In the genomic region with DNA sequence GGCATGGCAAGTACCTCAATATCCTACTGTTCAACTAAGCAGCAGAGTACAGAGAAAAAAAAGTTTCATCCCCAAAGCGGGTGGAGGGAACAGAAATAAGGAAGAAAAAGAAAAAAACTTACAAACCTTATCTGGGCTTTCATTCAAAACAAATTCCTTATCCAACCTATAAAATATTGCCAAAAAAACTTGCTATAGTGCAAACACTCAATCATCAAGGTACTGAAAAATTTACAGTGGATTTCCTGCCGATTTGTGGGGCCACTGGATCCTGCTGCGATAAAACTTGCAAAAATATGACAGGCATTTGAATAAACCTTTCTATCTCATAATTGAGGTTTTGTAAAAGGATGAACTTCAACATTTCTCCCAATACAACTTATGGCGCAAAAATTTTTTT, we compare ENCODE assay signal across 27 cellular contexts.
"Had no signal": no experiment of that assay in that cellular context is flagged by ENCODE, and none has a peak within 500 bp of the region (broad histone marks: within the 10 kb centered on the region; RNA-seq: fewer than 3 reads in every experiment).

No MANE protein-coding gene starts in this region.

- ATAC-seq: naive thymus-derived CD8-positive, alpha-beta T cell; natural killer cell treated with Interleukin-12 subunit alpha and Interleukin-12 subunit beta and Interleukin-15 and Interleukin-18, amount 100 ng/mL, for 72 hours; pancreas; stimulated activated memory B cell treated with anti-CD40 and anti-IgM and Interleukin-4, amounts not matched to agents 10 μg/mL and 1 μg/mL and 100 μg/mL, for 72 hours; stimulated activated naive CD8-positive, alpha-beta T cell treated with anti-CD3 and anti-CD28 coated beads, Interleukin-15, amount 100 ng/mL, for 72 hours; stimulated activated naive CD8-positive, alpha-beta T cell treated with anti-CD3 and anti-CD28 coated beads, Interleukin-15, Interleukin-2, amounts not matched to agents 100 U/mL and 50 U/mL, for 24 hours; upper lobe of right lung had no signal

- H3K4me1 Mint-ChIP-seq: naive thymus-derived CD8-positive, alpha-beta T cell; stimulated activated memory B cell treated with anti-CD40 and anti-IgM and Interleukin-4, amounts not matched to agents 10 μg/mL and 1 μg/mL and 100 μg/mL, for 72 hours; stimulated activated naive CD8-positive, alpha-beta T cell treated with anti-CD3 and anti-CD28 coated beads, Interleukin-15, amount 100 ng/mL, for 72 hours had no signal

- FAIRE-seq: pancreas had no signal

- H3K9me3 ChIP-seq: neutrophil, pancreas, prostate gland, right lobe of liver, suprapubic skin, testis, tibial artery, transverse colon, upper lobe of right lung, uterus had no signal

- H3K4me3 ChIP-seq: pancreas, prostate gland, right lobe of liver, skin epidermis, smooth muscle cell, spleen, suprapubic skin, testis, tibial artery, transverse colon, upper lobe of right lung, uterus had no signal

- H3K4me1 ChIP-seq: pancreas, prostate gland, right lobe of liver, testis, tibial artery, transverse colon, upper lobe of right lung, uterus had no signal

- H3K27me3 ChIP-seq: neutrophil, pancreas, right lobe of liver, spleen, suprapubic skin, testis, tibial artery, transverse colon, upper lobe of right lung, uterus had no signal

- H3K9me3 Mint-ChIP-seq: natural killer cell treated with Interleukin-12 subunit alpha and Interleukin-12 subunit beta and Interleukin-15 and Interleukin-18, amount 100 ng/mL, for 72 hours; stimulated activated memory B cell treated with anti-CD40 and anti-IgM and Interleukin-4, amounts not matched to agents 10 μg/mL and 1 μg/mL and 100 μg/mL, for 72 hours; stimulated activated naive CD8-positive, alpha-beta T cell treated with anti-CD3 and anti-CD28 coated beads, Interleukin-15, amount 100 ng/mL, for 72 hours had no signal

- DNase-seq: naive B cell; naive thymus-derived CD8-positive, alpha-beta T cell; nucleus accumbens; pancreas; right lobe of liver; spleen; stimulated activated CD4-positive, alpha-beta T cell treated with anti-CD3 and anti-CD28 coated beads, Interleukin-12 subunit alpha, Interleukin-12 subunit beta, amount 100 ng/mL, for 4 hours; stimulated activated CD4-positive, alpha-beta T cell treated with anti-CD3 and anti-CD28 coated beads, Interleukin-1b, Interleukin-23, amount 100 ng/mL, for 48 hours; stimulated activated CD4-positive, alpha-beta T cell treated with anti-CD3 and anti-CD28 coated beads, Interleukin-4, amount 100 ng/mL, for 1 hour; stimulated activated CD4-positive, alpha-beta T cell treated with anti-CD3 and anti-CD28 coated beads, Interleukin-4, amount 100 ng/mL, for 4 hours; stimulated activated CD8-positive, alpha-beta memory T cell treated with anti-CD3 and anti-CD28 coated beads, Interleukin-4, amount 100 ng/mL, for 48 hours; stimulated activated naive CD4-positive, alpha-beta T cell; stimulated activated naive CD8-positive, alpha-beta T cell treated with anti-CD3 and anti-CD28 coated beads, Interleukin-15, amount 100 ng/mL, for 72 hours; stimulated activated naive CD8-positive, alpha-beta T cell treated with anti-CD3 and anti-CD28 coated beads, Interleukin-15, Interleukin-2, amounts not matched to agents 100 U/mL and 50 U/mL, for 24 hours; testis; tibial artery; transverse colon; upper lobe of right lung; uterus had no signal

- H3K27ac ChIP-seq: neutrophil, pancreas, prostate gland, right lobe of liver, suprapubic skin, testis, tibial artery, transverse colon, upper lobe of right lung, uterus had no signal

- H3K36me3 Mint-ChIP-seq: naive B cell; naive thymus-derived CD8-positive, alpha-beta T cell; natural killer cell treated with Interleukin-12 subunit alpha and Interleukin-12 subunit beta and Interleukin-15 and Interleukin-18, amount 100 ng/mL, for 72 hours; stimulated activated memory B cell treated with anti-CD40 and anti-IgM and Interleukin-4, amounts not matched to agents 10 μg/mL and 1 μg/mL and 100 μg/mL, for 72 hours had no signal

- H3K4me2 ChIP-seq: smooth muscle cell had no signal

- H3K27me3 Mint-ChIP-seq: type B pancreatic cell had no signal

- H3K27ac Mint-ChIP-seq: naive B cell; naive thymus-derived CD8-positive, alpha-beta T cell; natural killer cell treated with Interleukin-12 subunit alpha and Interleukin-12 subunit beta and Interleukin-15 and Interleukin-18, amount 100 ng/mL, for 72 hours; stimulated activated memory B cell treated with anti-CD40 and anti-IgM and Interleukin-4, amounts not matched to agents 10 μg/mL and 1 μg/mL and 100 μg/mL, for 72 hours; stimulated activated naive CD8-positive, alpha-beta T cell treated with anti-CD3 and anti-CD28 coated beads, Interleukin-15, amount 100 ng/mL, for 72 hours; type B pancreatic cell had no signal

- H3K36me3 ChIP-seq: neutrophil, pancreas, prostate gland, right lobe of liver, spleen, suprapubic skin, tibial artery, transverse colon, upper lobe of right lung, uterus had no signal

- H3K4me3 Mint-ChIP-seq: naive B cell; naive thymus-derived CD8-positive, alpha-beta T cell; natural killer cell treated with Interleukin-12 subunit alpha and Interleukin-12 subunit beta and Interleukin-15 and Interleukin-18, amount 100 ng/mL, for 72 hours; stimulated activated memory B cell treated with anti-CD40 and anti-IgM and Interleukin-4, amounts not matched to agents 10 μg/mL and 1 μg/mL and 100 μg/mL, for 72 hours; stimulated activated naive CD8-positive, alpha-beta T cell treated with anti-CD3 and anti-CD28 coated beads, Interleukin-15, amount 100 ng/mL, for 72 hours; type B pancreatic cell had no signal
